18 cellular contexts compared by ENCODE assay signal in genomic region chr7:1197997-1198632, GRCh38. TPM values are rescaled to one million over a fixed set of nuclear protein-coding genes. Genes with fewer than 3 reads are reported as not detected.
A peak's percentile ranks its signal among the peaks of the same experiment; 100 is the strongest.
DNase-seq lines count a peak whose midpoint lies in the region; TF ChIP-seq lines count a peak whose summit lies in the region.
"Had no signal": no experiment of that assay in that cellular context is flagged by ENCODE, and none has a peak within 500 bp of the region (broad histone marks: within the 10 kb centered on the region; RNA-seq: fewer than 3 reads in every experiment).

No MANE protein-coding gene starts in this region.

- CTCF ChIA-PET in CD8-positive, alpha-beta memory T cell (lab: Charles Lee): no interaction called here

- no peak for TF ChIP-seq CTCF in smooth muscle cell (IDR thresholded peaks at IDR 0.05; ENCODE audit: borderline replicate concordance, insufficient read depth, poor library complexity, severe bottlenecking)

- DNase-seq in NCI-H2107 treated with DMSO at 0.1 percent for 48 hours (lab: John Stamatoyannopoulos, UW; ENCODE audit: unreplicated experiment) (peak; percentile 18), NCI-H2107 (lab: John Stamatoyannopoulos, UW) (no peak), NCI-H69 (lab: John Stamatoyannopoulos, UW) (peak; percentile 20), fibroblast of peridontal ligament (ENCODE audit: extremely low read depth) (peak; percentile 60), smooth muscle cell (lab: John Stamatoyannopoulos, UW; ENCODE audit: unreplicated experiment) (no peak), amygdala (lab: John Stamatoyannopoulos, UW) (no peak), putamen (ENCODE audit: low spot score) (no peak)
- DNase-seq in CD8-positive, alpha-beta memory T cell: no peak
- DNase-seq: 8988T; activated T-cell treated with anti-CD3 and anti-CD28 coated beads, Interleukin-2, amount 50 U/mL, for 4 hours; GDM1; left lung; NCI-H2227 treated with DMSO at 0.1 percent for 48 hours; SIG-M5; stimulated activated CD4-positive, alpha-beta T cell treated with anti-CD3 and anti-CD28 coated beads, Interleukin-2, amount 100 ng/mL, for 24 hours; WERI-Rb-1 had no signal

- peaks cover 38% of the 10 kb centered on the region for H3K27me3 ChIP-seq in smooth muscle cell (ENCODE audit: low read depth)
- H3K27me3 ChIP-seq in CD8-positive, alpha-beta memory T cell (ENCODE audit: insufficient read depth, low read length, poor library complexity, severe bottlenecking): peaks cover 3% of the 10 kb centered on the region

- no peaks in the 10 kb centered on the region for H3K4me1 Mint-ChIP-seq in CD8-positive, alpha-beta memory T cell

- peak overlapping the region; percentile 65 for H3K4me2 ChIP-seq in smooth muscle cell
- H3K4me2 ChIP-seq: KMS-11 had no signal

- POLR2A ChIA-PET in CD8-positive, alpha-beta memory T cell (lab: Charles Lee): no interaction called here

- peaks cover 7 to 13% of the 10 kb centered on the region in 2 donors for H3K27me3 Mint-ChIP-seq in CD8-positive, alpha-beta memory T cell

- H3K27ac ChIP-seq in smooth muscle cell (ENCODE audit: low read depth): peak overlapping the region; percentile 92
- H3K27ac ChIP-seq in CD8-positive, alpha-beta memory T cell (ENCODE audit: low read depth, low read length): no peak overlapping the region
- H3K27ac ChIP-seq: cardiac muscle cell, KMS-11, left lung, WERI-Rb-1 had no signal

- WGBS in smooth muscle cell (ENCODE audit: low lambda C conversion rate): 27% methylated on average over 15 of the region's 15 CpGs

- H3F3A ChIP-seq in smooth muscle cell (ENCODE audit: low read depth): no peaks in the 10 kb centered on the region

- no peaks in the 10 kb centered on the region for H3K9me3 ChIP-seq in smooth muscle cell (replicated peaks; ENCODE audit: low read depth)
- H3K9me3 ChIP-seq in CD8-positive, alpha-beta memory T cell (ENCODE audit: low read length): no peaks in the 10 kb centered on the region
- H3K9me3 ChIP-seq: left lung had no signal

- H3K27ac Mint-ChIP-seq in CD8-positive, alpha-beta memory T cell: no peak overlapping the region

- no peak overlapping the region for H2AFZ ChIP-seq in smooth muscle cell (ENCODE audit: low read depth)

- no peaks in the 10 kb centered on the region for H3K9me3 Mint-ChIP-seq in CD8-positive, alpha-beta memory T cell
- H3K9me3 Mint-ChIP-seq: activated T-cell treated with anti-CD3 and anti-CD28 coated beads, Interleukin-2, amount 50 U/mL, for 4 hours had no signal

- H3K9ac ChIP-seq in smooth muscle cell (ENCODE audit: low read depth): peak overlapping the region; percentile 65
- H3K9ac ChIP-seq: KMS-11 had no signal

- no peaks in the 10 kb centered on the region for H3K36me3 ChIP-seq in smooth muscle cell (ENCODE audit: low read depth)
- H3K36me3 ChIP-seq in CD8-positive, alpha-beta memory T cell (ENCODE audit: insufficient read depth, low read length): no peaks in the 10 kb centered on the region
- H3K36me3 ChIP-seq: cardiac muscle cell, left lung, WERI-Rb-1 had no signal

- no peaks in the 10 kb centered on the region for H3K4me1 ChIP-seq in smooth muscle cell (ENCODE audit: low read depth)
- no peaks in the 10 kb centered on the region for H3K4me1 ChIP-seq in CD8-positive, alpha-beta memory T cell (ENCODE audit: insufficient read depth, low read length)
- H3K4me1 ChIP-seq: left lung had no signal

- no peaks in the 10 kb centered on the region for H3K79me2 ChIP-seq in smooth muscle cell (ENCODE audit: low read depth)

- H3K4me3 ChIP-seq in smooth muscle cell: no peak overlapping the region
- H3K4me3 ChIP-seq in CD8-positive, alpha-beta memory T cell (ENCODE audit: low read length): no peak overlapping the region
- H3K4me3 ChIP-seq: cardiac muscle cell, left lung had no signal

- no peak overlapping the region for H3K4me3 Mint-ChIP-seq in CD8-positive, alpha-beta memory T cell
- H3K4me3 Mint-ChIP-seq: activated T-cell treated with anti-CD3 and anti-CD28 coated beads, Interleukin-2, amount 50 U/mL, for 4 hours had no signal

- H3K36me3 Mint-ChIP-seq in CD8-positive, alpha-beta memory T cell: no peaks in the 10 kb centered on the region

- no peaks in the 10 kb centered on the region for H4K20me1 ChIP-seq in smooth muscle cell (ENCODE audit: low read depth)

RNA-seq across cellular contexts. Expression of gene UNCX, which starts 34.6 kb away (rescaled TPM):
- not detected in 2 replicates for total RNA-seq in smooth muscle cell
- polyA plus RNA-seq in smooth muscle cell: not detected in 2 replicates
- not detected for total RNA-seq in CD8-positive, alpha-beta memory T cell
- not detected for polyA plus RNA-seq in CD8-positive, alpha-beta memory T cell
- total RNA-seq: activated T-cell treated with anti-CD3 and anti-CD28 coated beads, Interleukin-2, amount 50 U/mL, for 4 hours; left lung had no signal

RNA-seq across cellular contexts. Expression of gene ZFAND2A, which starts 38.1 kb away (rescaled TPM):
- total RNA-seq in smooth muscle cell: 16.2 and 21.1 TPM in 2 replicates
- polyA plus RNA-seq in smooth muscle cell: 29.9 and 34.2 TPM in 2 replicates
- 10 to 100 TPM; 27.8 to 28.5 TPM for total RNA-seq in CD8-positive, alpha-beta memory T cell
- 45.6 TPM for polyA plus RNA-seq in CD8-positive, alpha-beta memory T cell

Comparison
In these comparisons a context has a peak if more than half of its experiments do, and no peak if none do; other contexts are left out.
1. DNase-seq: peak in NCI-H2107 treated with DMSO at 0.1 percent for 48 hours (single experiment), NCI-H69 (single experiment) and fibroblast of peridontal ligament (single experiment); none in NCI-H2107 (single experiment), smooth muscle cell (single experiment), amygdala (0 of 56), putamen (single experiment) and CD8-positive, alpha-beta memory T cell (0 of 5).